Comparison of ENCODE assay signal across 16 cellular contexts in the genomic region with DNA sequence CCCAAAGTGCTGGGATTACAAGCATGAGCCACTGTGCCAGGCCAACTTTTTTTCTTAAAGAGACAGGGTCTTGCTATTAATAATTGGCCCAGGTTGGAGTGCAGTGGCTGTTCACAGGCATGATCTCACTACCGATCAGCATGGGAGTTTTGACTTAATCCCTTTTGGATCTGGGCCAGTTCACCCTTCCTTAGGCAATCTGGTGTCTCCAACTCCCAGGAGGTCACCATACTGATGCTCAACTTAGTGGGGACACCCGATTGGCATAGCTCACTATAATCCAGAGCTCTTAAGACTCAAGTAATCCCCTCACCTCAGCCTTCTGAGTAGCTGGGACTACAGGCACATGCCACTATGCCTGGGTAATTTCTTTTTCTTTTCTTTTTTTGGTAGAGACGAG.
DNase-seq lines count a peak whose midpoint lies in the region; TF ChIP-seq lines count a peak whose summit lies in the region.
"Had no signal": no experiment of that assay in that cellular context is flagged by ENCODE, and none has a peak within 500 bp of the region (broad histone marks: within the 10 kb centered on the region; RNA-seq: fewer than 3 reads in every experiment).

No MANE protein-coding gene starts in this region.

- no peak overlapping the region for H2BK15ac ChIP-seq in mesenchymal stem cell (ENCODE audit: low read depth, poor library complexity, severe bottlenecking)

- TF ChIP-seq CTCF in HEK293 (tag by site-specific recombination; IDR thresholded peaks at IDR 0.05) = no peak
- TF ChIP-seq CTCF in retinal pigment epithelial cell (conservative IDR thresholded peaks at IDR 0.05; ENCODE audit: low read depth, low read length) = no peak

- H3K27ac ChIP-seq in HEK293 (ENCODE audit: extremely low read depth, low read depth, low read length) = no peak overlapping the region
- H3K27ac ChIP-seq in mesenchymal stem cell (ENCODE audit: low read length, poor library complexity, severe bottlenecking) = no peak overlapping the region
- H3K27ac ChIP-seq: 22Rv1, BLaER1, HL-60 had no signal

- no peak overlapping the region for H3K4ac ChIP-seq in mesenchymal stem cell (ENCODE audit: low read depth in 1 of 2, low read length in 2 of 2)

- H3K27me3 ChIP-seq in mesenchymal stem cell (ENCODE audit: control insufficient read depth in 1 of 2, insufficient read depth in 1 of 2, low read length in 2 of 2) = no peaks in the 10 kb centered on the region
- H3K27me3 ChIP-seq: BLaER1 had no signal

- H3K14ac ChIP-seq in mesenchymal stem cell (ENCODE audit: low read length in 2 of 2) = no peak overlapping the region

- DNase-seq in DMS 273 (lab: John Stamatoyannopoulos, UW; ENCODE audit: unreplicated experiment) = peak; percentile 8
- DNase-seq in DMS 273 treated with DMSO at 0.1 percent for 48 hours (lab: John Stamatoyannopoulos, UW) = no peak
- DNase-seq in NCI-H82 treated with DMSO at 0.1 percent for 48 hours (lab: John Stamatoyannopoulos, UW; ENCODE audit: unreplicated experiment) = peak; percentile 98
- DNase-seq in retinal pigment epithelial cell (ENCODE audit: low read depth) = peak; percentile 24
- DNase-seq in activated T-cell treated with anti-CD3 and anti-CD28 coated beads, Interleukin-2, amount 50 U/mL, for 48 hours = no peak
- DNase-seq in mesenchymal stem cell = no peak
- no peak for DNase-seq in NCI-H187 (lab: John Stamatoyannopoulos, UW)
- DNase-seq: AML-193, DND-41, GF-D8, HFFc6 had no signal

- H2BK5ac ChIP-seq in mesenchymal stem cell (ENCODE audit: low read depth, low read length, poor library complexity, severe bottlenecking) = no peak overlapping the region

- no peaks in the 10 kb centered on the region for H3K79me1 ChIP-seq in mesenchymal stem cell (replicated peaks; ENCODE audit: low read length, poor library complexity, severe bottlenecking)

- no peaks in the 10 kb centered on the region for H3K36me3 ChIP-seq in HEK293 (ENCODE audit: control insufficient read depth in 2 of 2, insufficient read depth in 1 of 2, low read length in 2 of 2)
- H3K36me3 ChIP-seq in mesenchymal stem cell (ENCODE audit: control insufficient read depth in 1 of 2, insufficient read depth in 2 of 2, low read depth in 1 of 2, low read length in 2 of 2) = peaks cover 0 to 27% of the 10 kb centered on the region in 2 experiments
- H3K36me3 ChIP-seq: BLaER1, HAP-1 had no signal

- H3K23ac ChIP-seq in mesenchymal stem cell (ENCODE audit: low read length in 2 of 2) = no peak overlapping the region

- no peak overlapping the region for H2AK5ac ChIP-seq in mesenchymal stem cell (ENCODE audit: low read length, severe bottlenecking)

- no peak overlapping the region for H2BK120ac ChIP-seq in mesenchymal stem cell (ENCODE audit: low read depth, low read length)

- no peaks in the 10 kb centered on the region for H3K9me3 ChIP-seq in HEK293 (ENCODE audit: control insufficient read depth, insufficient read depth, low read depth, low read length)
- no peaks in the 10 kb centered on the region for H3K9me3 ChIP-seq in mesenchymal stem cell (ENCODE audit: control insufficient read depth, low read length)
- H3K9me3 ChIP-seq: BLaER1, HAP-1 had no signal

- no peak overlapping the region for H4K8ac ChIP-seq in mesenchymal stem cell (ENCODE audit: low read length)

- H3K4me3 ChIP-seq in HEK293 (ENCODE audit: low read depth, low read length) = no peak overlapping the region
- no peak overlapping the region for H3K4me3 ChIP-seq in retinal pigment epithelial cell (ENCODE audit: low read length)
- H3K4me3 ChIP-seq in mesenchymal stem cell (ENCODE audit: insufficient read depth in 1 of 2, low read depth in 1 of 2, low read length in 2 of 2) = no peak overlapping the region
- H3K4me3 ChIP-seq: BLaER1, HAP-1 had no signal

- no peak overlapping the region for H2BK12ac ChIP-seq in mesenchymal stem cell (ENCODE audit: low read length in 2 of 2)

- no peak overlapping the region for H2AFZ ChIP-seq in mesenchymal stem cell (ENCODE audit: low read depth, low read length)

- H3K18ac ChIP-seq in mesenchymal stem cell (ENCODE audit: low read depth in 1 of 2, low read length in 2 of 2) = no peak overlapping the region

- no peak overlapping the region for H3K4me2 ChIP-seq in mesenchymal stem cell (ENCODE audit: low read length, poor library complexity, severe bottlenecking)
- H3K4me2 ChIP-seq: BLaER1 had no signal

- POLR2A ChIA-PET in HEK293 (lab: Yijun Ruan, JAX) = no interaction called here

- WGBS in mesenchymal stem cell = over 99% methylated on average over 3 of the region's 3 CpGs

- H3K4me1 ChIP-seq in HEK293 (ENCODE audit: control insufficient read depth, insufficient read depth, low read length) (no peaks in the 10 kb centered on the region), mesenchymal stem cell (ENCODE audit: control insufficient read depth, insufficient read depth, low read depth, low read length) (no peaks in the 10 kb centered on the region)
- H3K4me1 ChIP-seq: BLaER1, HAP-1 had no signal

- H4K91ac ChIP-seq in mesenchymal stem cell (ENCODE audit: low read length) = no peak overlapping the region

- CTCF ChIA-PET in HEK293 (lab: Yijun Ruan, JAX) = interaction anchor here (1.2 kb wide), 1 partner anchor 932 kb away, joined by 4 read pairs; no protein-coding TSS in a partner anchor

- H3K9ac ChIP-seq in mesenchymal stem cell (ENCODE audit: low read length) = no peak overlapping the region
- H3K9ac ChIP-seq: BLaER1 had no signal

TF ChIP-seq in HEK293, 187 proteins besides CTCF, POLR2A, EP300 and RAD21:
- TF ChIP-seq, protein P1, sequence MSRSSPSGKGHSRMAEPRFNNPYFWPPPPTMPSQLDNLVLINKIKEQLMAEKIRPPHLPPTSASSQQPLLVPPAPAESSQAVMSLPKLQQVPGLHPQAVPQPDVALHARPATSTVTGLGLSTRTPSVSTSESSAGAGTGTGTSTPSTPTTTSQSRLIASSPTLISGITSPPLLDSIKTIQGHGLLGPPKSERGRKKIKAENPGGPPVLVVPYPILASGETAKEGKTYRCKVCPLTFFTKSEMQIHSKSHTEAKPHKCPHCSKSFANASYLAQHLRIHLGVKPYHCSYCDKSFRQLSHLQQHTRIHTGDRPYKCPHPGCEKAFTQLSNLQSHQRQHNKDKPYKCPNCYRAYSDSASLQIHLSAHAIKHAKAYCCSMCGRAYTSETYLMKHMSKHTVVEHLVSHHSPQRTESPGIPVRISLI (tag by site-specific recombination; IDR thresholded peaks at IDR 0.05) = peak; percentile 38; the same call in 1 of the 2 replicates
- no peak for TF ChIP-seq PRDM1 (tag by site-specific recombination; IDR thresholded peaks at IDR 0.05)

Comparison
In these comparisons a context has a peak if more than half of its experiments do, and no peak if none do; other contexts are left out.
1. DNase-seq: peak in DMS 273 (single experiment), NCI-H82 treated with DMSO at 0.1 percent for 48 hours (single experiment) and retinal pigment epithelial cell (single experiment); none in DMS 273 treated with DMSO at 0.1 percent for 48 hours (single experiment), activated T-cell treated with anti-CD3 and anti-CD28 coated beads, Interleukin-2, amount 50 U/mL, for 48 hours (0 of 2), mesenchymal stem cell (single experiment) and NCI-H187 (0 of 2).